ENCODE assay signal across 20 cellular contexts in genomic region chr11:204587-205109, GRCh38. TPM values are rescaled to one million over a fixed set of nuclear protein-coding genes. Genes with fewer than 3 reads are reported as not detected.
A peak's percentile ranks its signal among the peaks of the same experiment; 100 is the strongest.
DNase-seq lines count a peak whose midpoint lies in the region; ATAC-seq, FAIRE-seq and TF ChIP-seq lines count a peak whose summit lies in the region.
"Had no signal": no experiment of that assay in that cellular context is flagged by ENCODE, and none has a peak within 500 bp of the region (broad histone marks: within the 10 kb centered on the region; RNA-seq: fewer than 3 reads in every experiment).

No MANE protein-coding gene starts in this region.

- ATAC-seq in GM21723 (IDR thresholded peaks at IDR 0.05; ENCODE audit: unreplicated experiment) = no peak
- ATAC-seq: left cardiac atrium, SK-N-SH treated with all-trans-retinoic acid at 6 μM for 48 hours had no signal

- H3K4me1 Mint-ChIP-seq in activated CD4-positive, alpha-beta memory T cell treated with anti-CD3 and anti-CD28 coated beads, Interleukin-2, amount 10 ng/mL, durations not matched to agents 7 days and 5 days = peaks cover 51% of the 10 kb centered on the region
- peaks cover 54% of the 10 kb centered on the region for H3K4me1 Mint-ChIP-seq in activated CD4-positive, alpha-beta memory T cell treated with anti-CD3 and anti-CD28 coated beads for 36 hours (ENCODE audit: low read depth)
- H3K4me1 Mint-ChIP-seq in brain = peaks cover 35% of the 10 kb centered on the region
- H3K4me1 Mint-ChIP-seq in osteocyte (ENCODE audit: unreplicated experiment) = peaks cover 22% of the 10 kb centered on the region
- H3K4me1 Mint-ChIP-seq in immature natural killer cell = peaks cover 41 to 49% of the 10 kb centered on the region in 2 donors

- POLR2A ChIA-PET in activated CD4-positive, alpha-beta memory T cell treated with anti-CD3 and anti-CD28 coated beads, Interleukin-2, amount 10 ng/mL, durations not matched to agents 7 days and 5 days (lab: Charles Lee) = interaction anchor here (1.6 kb wide), 1 partner anchor 32 kb away, joined by 5 read pairs; the partner anchor contains the start of genes PSMD13 and SIRT3
- POLR2A ChIA-PET in activated CD4-positive, alpha-beta memory T cell treated with anti-CD3 and anti-CD28 coated beads for 36 hours (lab: Charles Lee) = no interaction called here

- 0 out of 2 replicates have a peak, but pooled peaks have one; percentile 11 for TF ChIP-seq POLR2A in GM12891 (IDR thresholded peaks at IDR 0.05; ENCODE audit: low read depth, low read length)

- no peak for FAIRE-seq in GM12891 (lab: Jason Lieb, UNC)
- FAIRE-seq: G401.6 had no signal

- H3K27me3 Mint-ChIP-seq in activated CD4-positive, alpha-beta memory T cell treated with anti-CD3 and anti-CD28 coated beads, Interleukin-2, amount 10 ng/mL, durations not matched to agents 7 days and 5 days = no peaks in the 10 kb centered on the region
- no peaks in the 10 kb centered on the region for H3K27me3 Mint-ChIP-seq in activated CD4-positive, alpha-beta memory T cell treated with anti-CD3 and anti-CD28 coated beads for 36 hours
- H3K27me3 Mint-ChIP-seq in brain (peaks cover 14% of the 10 kb centered on the region), osteocyte (ENCODE audit: unreplicated experiment) (no peaks in the 10 kb centered on the region), immature natural killer cell (ENCODE audit: low read depth in 3 of 3) (peaks cover 17 to 26% (median 21%) of the 10 kb centered on the region in 3 donors)
- H3K27me3 Mint-ChIP-seq: progenitor cell of endocrine pancreas had no signal

- H3K36me3 Mint-ChIP-seq in activated CD4-positive, alpha-beta memory T cell treated with anti-CD3 and anti-CD28 coated beads, Interleukin-2, amount 10 ng/mL, durations not matched to agents 7 days and 5 days (ENCODE audit: low read depth) = peaks cover 37% of the 10 kb centered on the region
- peaks cover 27% of the 10 kb centered on the region for H3K36me3 Mint-ChIP-seq in activated CD4-positive, alpha-beta memory T cell treated with anti-CD3 and anti-CD28 coated beads for 36 hours
- H3K36me3 Mint-ChIP-seq in brain = peaks cover 7% of the 10 kb centered on the region
- H3K36me3 Mint-ChIP-seq in osteocyte (ENCODE audit: unreplicated experiment) = peaks cover 19% of the 10 kb centered on the region
- peaks cover 0 to 8% (median 0%) of the 10 kb centered on the region in 3 donors for H3K36me3 Mint-ChIP-seq in immature natural killer cell

- peak; percentile 15 for DNase-seq in activated CD4-positive, alpha-beta memory T cell treated with anti-CD3 and anti-CD28 coated beads, Interleukin-2, amount 10 ng/mL, durations not matched to agents 7 days and 5 days
- no peak for DNase-seq in activated CD4-positive, alpha-beta memory T cell treated with anti-CD3 and anti-CD28 coated beads for 36 hours
- no peak for DNase-seq in GM12891 (ENCODE audit: insufficient read length, low spot score)
- peak; percentile 68 for DNase-seq in osteocyte (ENCODE audit: extremely low spot score, unreplicated experiment)
- DNase-seq in NOMO-1 (lab: John Stamatoyannopoulos, UW; ENCODE audit: unreplicated experiment in 2 of 2) = no peak
- no peak for DNase-seq in immature natural killer cell
- DNase-seq: COR-L47; dermis blood vessel endothelial cell; left cardiac atrium; NCI-H187 treated with DMSO at 0.1 percent for 48 hours; NCI-H524; stimulated activated CD4-positive, alpha-beta T cell treated with anti-CD3 and anti-CD28 coated beads, Interleukin-15, amount 100 ng/mL, for 24 hours had no signal

- H3K27ac Mint-ChIP-seq in activated CD4-positive, alpha-beta memory T cell treated with anti-CD3 and anti-CD28 coated beads, Interleukin-2, amount 10 ng/mL, durations not matched to agents 7 days and 5 days = no peak overlapping the region
- H3K27ac Mint-ChIP-seq in activated CD4-positive, alpha-beta memory T cell treated with anti-CD3 and anti-CD28 coated beads for 36 hours = no peak overlapping the region
- H3K27ac Mint-ChIP-seq in brain = peak overlapping the region in 1 of 5 experiments; percentile 61
- H3K27ac Mint-ChIP-seq in osteocyte (ENCODE audit: unreplicated experiment) = peak overlapping the region; percentile 31
- H3K27ac Mint-ChIP-seq in immature natural killer cell = peak overlapping the region in 2 of 6 donors; percentile 39 to 45
- H3K27ac Mint-ChIP-seq: progenitor cell of endocrine pancreas had no signal

- intact Hi-C loops in activated CD4-positive, alpha-beta memory T cell treated with anti-CD3 and anti-CD28 coated beads for 36 hours (cut with micrococcal nuclease) = loop anchor here (5.0 kb wide), 1 partner anchor 153 kb away; no protein-coding TSS in a partner anchor

- no peak overlapping the region for H3K4me3 Mint-ChIP-seq in activated CD4-positive, alpha-beta memory T cell treated with anti-CD3 and anti-CD28 coated beads, Interleukin-2, amount 10 ng/mL, durations not matched to agents 7 days and 5 days
- no peak overlapping the region for H3K4me3 Mint-ChIP-seq in activated CD4-positive, alpha-beta memory T cell treated with anti-CD3 and anti-CD28 coated beads for 36 hours
- peak overlapping the region in 3 of 5 experiments; percentile 30 to 98 (median 60) for H3K4me3 Mint-ChIP-seq in brain
- no peak overlapping the region for H3K4me3 Mint-ChIP-seq in osteocyte (ENCODE audit: unreplicated experiment)
- H3K4me3 Mint-ChIP-seq in immature natural killer cell = no peak overlapping the region

- no peaks in the 10 kb centered on the region for H3K9me3 Mint-ChIP-seq in activated CD4-positive, alpha-beta memory T cell treated with anti-CD3 and anti-CD28 coated beads, Interleukin-2, amount 10 ng/mL, durations not matched to agents 7 days and 5 days
- H3K9me3 Mint-ChIP-seq in activated CD4-positive, alpha-beta memory T cell treated with anti-CD3 and anti-CD28 coated beads for 36 hours = no peaks in the 10 kb centered on the region
- H3K9me3 Mint-ChIP-seq in brain (no peaks in the 10 kb centered on the region), osteocyte (ENCODE audit: unreplicated experiment) (no peaks in the 10 kb centered on the region), immature natural killer cell (no peaks in the 10 kb centered on the region)

- no peak for TF ChIP-seq CTCF in brain (conservative IDR thresholded peaks at IDR 0.05)
- no peak for TF ChIP-seq CTCF in osteocyte (IDR thresholded peaks at IDR 0.05)

- CTCF ChIA-PET in activated CD4-positive, alpha-beta memory T cell treated with anti-CD3 and anti-CD28 coated beads, Interleukin-2, amount 10 ng/mL, durations not matched to agents 7 days and 5 days (lab: Charles Lee) = no interaction called here
- CTCF ChIA-PET in activated CD4-positive, alpha-beta memory T cell treated with anti-CD3 and anti-CD28 coated beads for 36 hours (lab: Charles Lee) = no interaction called here

TF ChIP-seq in GM12891, 5 proteins besides CTCF, POLR2A, EP300 and RAD21:
- TF ChIP-seq TAF1 (IDR thresholded peaks at IDR 0.05; ENCODE audit: low read depth, low read length) (no peak), POU2F2 (IDR thresholded peaks at IDR 0.05; ENCODE audit: low read depth, low read length) (no peak), SPI1 (IDR thresholded peaks at IDR 0.05; ENCODE audit: low read depth, low read length) (no peak), POLR2AphosphoS5 (IDR thresholded peaks at IDR 0.05; ENCODE audit: low read depth, low read length) (no peak), PAX5 (IDR thresholded peaks at IDR 0.05; ENCODE audit: insufficient read depth, low read length, severe bottlenecking) (no peak)

RNA-seq across cellular contexts. Expression of gene BET1L, which starts 2.6 kb away (rescaled TPM):
- 10 to 100 TPM; 39.3 to 44.5 TPM for total RNA-seq in activated CD4-positive, alpha-beta memory T cell treated with anti-CD3 and anti-CD28 coated beads, Interleukin-2, amount 10 ng/mL, durations not matched to agents 7 days and 5 days
- 10 to 100 TPM; 51.0 to 53.2 TPM for total RNA-seq in activated CD4-positive, alpha-beta memory T cell treated with anti-CD3 and anti-CD28 coated beads for 36 hours
- polyA plus RNA-seq in GM12891 (2012; ENCODE audit: low read depth, missing spikeins) = 31.1 TPM
- polyA plus RNA-seq in brain (ENCODE audit: insufficient read depth, low read depth, low replicate concordance) (23.8 TPM), immature natural killer cell (10 to 100 TPM; 12.1 to 39.5 (median 24.6) TPM)
- 54.6 and 59.3 TPM in 2 replicates for total RNA-seq in osteocyte

RNA-seq across cellular contexts. Expression of gene RIC8A, which starts 2.9 kb away (rescaled TPM):
- 100 to 1,000 TPM in 1 of 2 experiments, 10 to 100 TPM in 1; 98.7 to 103 TPM for total RNA-seq in activated CD4-positive, alpha-beta memory T cell treated with anti-CD3 and anti-CD28 coated beads, Interleukin-2, amount 10 ng/mL, durations not matched to agents 7 days and 5 days
- total RNA-seq in activated CD4-positive, alpha-beta memory T cell treated with anti-CD3 and anti-CD28 coated beads for 36 hours = 100 to 1,000 TPM; 100 to 104 TPM
- 55.0 TPM for polyA plus RNA-seq in GM12891 (2012; ENCODE audit: low read depth, missing spikeins)
- polyA plus RNA-seq in brain (ENCODE audit: insufficient read depth, low read depth, low replicate concordance) = 58.4 TPM
- total RNA-seq in osteocyte = 105 and 125 TPM in 2 replicates
- 100 to 1,000 TPM in 2 of 3 donors, 10 to 100 TPM in 1; 91.0 to 132 (median 106) TPM for polyA plus RNA-seq in immature natural killer cell

RNA-seq across cellular contexts. Expression of gene SCGB1C1, which starts 11.8 kb away (rescaled TPM):
- not detected for total RNA-seq in activated CD4-positive, alpha-beta memory T cell treated with anti-CD3 and anti-CD28 coated beads, Interleukin-2, amount 10 ng/mL, durations not matched to agents 7 days and 5 days
- not detected for total RNA-seq in activated CD4-positive, alpha-beta memory T cell treated with anti-CD3 and anti-CD28 coated beads for 36 hours
- polyA plus RNA-seq in GM12891 (2012; ENCODE audit: low read depth, missing spikeins) = not detected
- polyA plus RNA-seq in brain (ENCODE audit: insufficient read depth, low read depth, low replicate concordance) (not detected), immature natural killer cell (not detected)
- total RNA-seq in osteocyte = not detected in 2 replicates
- total RNA-seq: A673, dermis blood vessel endothelial cell, left cardiac atrium, OCI-LY7, progenitor cell of endocrine pancreas, subcutaneous adipose tissue had no signal

RNA-seq across cellular contexts. Expression of gene SIRT3, which starts 31.5 kb away (rescaled TPM):
- 10 to 100 TPM; 11.6 to 16.3 TPM for total RNA-seq in activated CD4-positive, alpha-beta memory T cell treated with anti-CD3 and anti-CD28 coated beads, Interleukin-2, amount 10 ng/mL, durations not matched to agents 7 days and 5 days
- total RNA-seq in activated CD4-positive, alpha-beta memory T cell treated with anti-CD3 and anti-CD28 coated beads for 36 hours = 10 to 100 TPM; 16.1 to 17.6 TPM
- polyA plus RNA-seq in GM12891 (2012; ENCODE audit: low read depth, missing spikeins) = 17.3 TPM
- 17.3 TPM for polyA plus RNA-seq in brain (ENCODE audit: insufficient read depth, low read depth, low replicate concordance)
- total RNA-seq in osteocyte = 23.2 and 25.7 TPM in 2 replicates
- polyA plus RNA-seq in immature natural killer cell = 10 to 100 TPM in 1 of 3 donors, 1 to 10 TPM in 2; 6.7 to 11.1 (median 7.4) TPM

RNA-seq across cellular contexts. Expression of gene PSMD13, which starts 32.1 kb away (rescaled TPM):
- total RNA-seq in activated CD4-positive, alpha-beta memory T cell treated with anti-CD3 and anti-CD28 coated beads, Interleukin-2, amount 10 ng/mL, durations not matched to agents 7 days and 5 days = 100 to 1,000 TPM; 156 to 160 TPM
- total RNA-seq in activated CD4-positive, alpha-beta memory T cell treated with anti-CD3 and anti-CD28 coated beads for 36 hours = 100 to 1,000 TPM; 210 to 214 TPM
- polyA plus RNA-seq in GM12891 (2012; ENCODE audit: low read depth, missing spikeins) = 125 TPM
- 86.5 TPM for polyA plus RNA-seq in brain (ENCODE audit: insufficient read depth, low read depth, low replicate concordance)
- total RNA-seq in osteocyte = 115 and 126 TPM in 2 replicates
- polyA plus RNA-seq in immature natural killer cell = 100 to 1,000 TPM; 257 to 353 (median 345) TPM

Comparison
In these comparisons a context has a peak if more than half of its experiments do, and no peak if none do; other contexts are left out.
1. DNase-seq: peak in activated CD4-positive, alpha-beta memory T cell treated with anti-CD3 and anti-CD28 coated beads, Interleukin-2, amount 10 ng/mL, durations not matched to agents 7 days and 5 days (single experiment) and osteocyte (single experiment); none in activated CD4-positive, alpha-beta memory T cell treated with anti-CD3 and anti-CD28 coated beads for 36 hours (single experiment), GM12891 (single experiment), NOMO-1 (0 of 2) and immature natural killer cell (0 of 3).
2. H3K4me3 Mint-ChIP-seq: peak in brain (3 of 5); none in activated CD4-positive, alpha-beta memory T cell treated with anti-CD3 and anti-CD28 coated beads, Interleukin-2, amount 10 ng/mL, durations not matched to agents 7 days and 5 days (single experiment), activated CD4-positive, alpha-beta memory T cell treated with anti-CD3 and anti-CD28 coated beads for 36 hours (single experiment), osteocyte (single experiment) and immature natural killer cell (0 of 5).